In genomic region chr3:127588675-127589577, GRCh38 we compare ENCODE assay signal across 8 cellular contexts. TPM values are rescaled to one million over a fixed set of nuclear protein-coding genes. Genes with fewer than 3 reads are reported as not detected.
DNase-seq lines count a peak whose midpoint lies in the region; ATAC-seq lines count a peak whose summit lies in the region.

No MANE protein-coding gene starts in this region.

- H3K4me1 Mint-ChIP-seq in activated CD8-positive, alpha-beta memory T cell treated with anti-CD3 and anti-CD28 coated beads, Interleukin-2, amount 10 ng/mL, durations not matched to agents 7 days and 5 days: peaks cover 28% of the 10 kb centered on the region

- peaks cover 3% of the 10 kb centered on the region for H3K36me3 Mint-ChIP-seq in activated CD8-positive, alpha-beta memory T cell treated with anti-CD3 and anti-CD28 coated beads, Interleukin-2, amount 10 ng/mL, durations not matched to agents 7 days and 5 days

- H3K4me3 ChIP-seq in skin epidermis: peak overlapping the region; percentile 62 to 100 (median 93)

- H3K27me3 Mint-ChIP-seq in activated CD8-positive, alpha-beta memory T cell treated with anti-CD3 and anti-CD28 coated beads, Interleukin-2, amount 10 ng/mL, durations not matched to agents 7 days and 5 days: no peaks in the 10 kb centered on the region

- ATAC-seq in activated CD8-positive, alpha-beta memory T cell treated with anti-CD3 and anti-CD28 coated beads, Interleukin-2, amount 10 ng/mL, durations not matched to agents 7 days and 5 days: no peak
- no peak for ATAC-seq in HG03457 (IDR thresholded peaks at IDR 0.05; ENCODE audit: unreplicated experiment)
- ATAC-seq in GM21529 (IDR thresholded peaks at IDR 0.05; ENCODE audit: unreplicated experiment): no peak

- H3K9me3 Mint-ChIP-seq in activated CD8-positive, alpha-beta memory T cell treated with anti-CD3 and anti-CD28 coated beads, Interleukin-2, amount 10 ng/mL, durations not matched to agents 7 days and 5 days (ENCODE audit: low read depth): no peaks in the 10 kb centered on the region

- peak overlapping the region in 18 of 21 experiments; percentile 79 to 97 (median 94) for H3K27ac ChIP-seq in skin epidermis

- peak overlapping the region; percentile 67 for H3K27ac Mint-ChIP-seq in activated CD8-positive, alpha-beta memory T cell treated with anti-CD3 and anti-CD28 coated beads, Interleukin-2, amount 10 ng/mL, durations not matched to agents 7 days and 5 days

- CTCF ChIA-PET in activated CD8-positive, alpha-beta memory T cell treated with anti-CD3 and anti-CD28 coated beads, Interleukin-2, amount 10 ng/mL, durations not matched to agents 7 days and 5 days (lab: Charles Lee): interaction anchor here (0.8 to 9.3 kb wide), 6 partner anchors 8 to 326 kb away, joined by 3 to 86 read pairs (median 5); partner anchors contain the start of gene MCM2

- DNase-seq in AG20443 (ENCODE audit: low spot score): peak; percentile 45
- DNase-seq in HK-2 (ENCODE audit: unreplicated experiment): peak; percentile 89
- peak; percentile 53 for DNase-seq in activated CD8-positive, alpha-beta memory T cell treated with anti-CD3 and anti-CD28 coated beads, Interleukin-2, amount 10 ng/mL, durations not matched to agents 7 days and 5 days
- peak; percentile 92 for DNase-seq in glomerular visceral epithelial cell (ENCODE audit: extremely low spot score)
- no peak for DNase-seq in stimulated activated naive CD4-positive, alpha-beta T cell treated with Interleukin-2 at 50 U/mL for 16 hours (lab: John Stamatoyannopoulos, UW)

- H3K4me3 Mint-ChIP-seq in activated CD8-positive, alpha-beta memory T cell treated with anti-CD3 and anti-CD28 coated beads, Interleukin-2, amount 10 ng/mL, durations not matched to agents 7 days and 5 days: peak overlapping the region; percentile 88

RNA-seq across cellular contexts. Expression of gene TPRA1, which starts 1.6 kb away (rescaled TPM):
- 10 to 100 TPM; 32.8 to 34.5 TPM for total RNA-seq in activated CD8-positive, alpha-beta memory T cell treated with anti-CD3 and anti-CD28 coated beads, Interleukin-2, amount 10 ng/mL, durations not matched to agents 7 days and 5 days

RNA-seq across cellular contexts. Expression of gene MCM2, which starts 9.3 kb away (rescaled TPM):
- 100 to 1,000 TPM; 183 to 227 TPM for total RNA-seq in activated CD8-positive, alpha-beta memory T cell treated with anti-CD3 and anti-CD28 coated beads, Interleukin-2, amount 10 ng/mL, durations not matched to agents 7 days and 5 days

RNA-seq across cellular contexts. Expression of gene PODXL2, which starts 40.1 kb away (rescaled TPM):
- 1 to 10 TPM; 1.4 to 2.2 TPM for total RNA-seq in activated CD8-positive, alpha-beta memory T cell treated with anti-CD3 and anti-CD28 coated beads, Interleukin-2, amount 10 ng/mL, durations not matched to agents 7 days and 5 days
